In genomic region chr6:132490478-132491204, GRCh38 we compare ENCODE assay signal across 10 cellular contexts. TPM values are rescaled to one million over a fixed set of nuclear protein-coding genes. Genes with fewer than 3 reads are reported as not detected.
DNase-seq lines count a peak whose midpoint lies in the region; ATAC-seq, FAIRE-seq and TF ChIP-seq lines count a peak whose summit lies in the region.
"Had no signal": no experiment of that assay in that cellular context is flagged by ENCODE, and none has a peak within 500 bp of the region (broad histone marks: within the 10 kb centered on the region; RNA-seq: fewer than 3 reads in every experiment).

No MANE protein-coding gene starts in this region.

- CTCF ChIA-PET in CD4-positive, alpha-beta T cell (lab: Charles Lee), result no interaction called here

- H3K4me1 ChIP-seq in GM23248 (ENCODE audit: insufficient read depth) (peaks cover 31% of the 10 kb centered on the region), mucosa of rectum (ENCODE audit: control insufficient read depth in 2 of 2, insufficient read depth in 2 of 2, low read length in 2 of 2) (peaks cover 0 to 4% of the 10 kb centered on the region in 2 donors)

- H3K4me3 ChIP-seq in GM12864 (ENCODE audit: low read depth, low read length) (peak overlapping the region; percentile 55), GM23248 (peak overlapping the region; percentile 60), mucosa of rectum (ENCODE audit: low read length in 2 of 2) (no peak overlapping the region)

- WGBS in GM23248 (ENCODE audit: low coverage in 1 of 2, low lambda C conversion rate in 2 of 2, missing lambda C conversion rate in 2 of 2), 2 experiments, result 6 to 8% methylated on average over 9 to 10 of the region's 10 CpGs

- H3K27ac ChIP-seq in GM23248 (peak overlapping the region; percentile 91), mucosa of rectum (ENCODE audit: low read depth in 2 of 2, low read length in 2 of 2) (peak overlapping the region; percentile 2 to 35)
- no peak overlapping the region for H3K27ac ChIP-seq in CD4-positive, alpha-beta T cell (ENCODE audit: low read depth, low read length)

- no peaks in the 10 kb centered on the region for H3K9me2 ChIP-seq in GM23248 (ENCODE audit: insufficient read depth)

- H3K27ac Mint-ChIP-seq in CD4-positive, alpha-beta T cell, result no peak overlapping the region

- H3K4me3 Mint-ChIP-seq in CD4-positive, alpha-beta T cell, result no peak overlapping the region

- no peaks in the 10 kb centered on the region for H4K20me1 ChIP-seq in GM23248 (ENCODE audit: insufficient read depth)

- H3K36me3 Mint-ChIP-seq in CD4-positive, alpha-beta T cell (ENCODE audit: low read depth), result peaks cover 27% of the 10 kb centered on the region

- in situ Hi-C loops in GM23248 (cut with MboI) (no loop called here), SK-MEL-5 (cut with HindIII; ENCODE audit: low pct_unique_long_range_greater_than_20kb, low sequenced_read_pairs) (no loop called here)

- H3K9me3 ChIP-seq in GM23248 (ENCODE audit: low read depth) (no peaks in the 10 kb centered on the region), mucosa of rectum (ENCODE audit: control insufficient read depth in 2 of 2, low read length in 2 of 2) (no peaks in the 10 kb centered on the region)
- no peaks in the 10 kb centered on the region for H3K9me3 ChIP-seq in CD4-positive, alpha-beta T cell (ENCODE audit: control insufficient read depth, low read length)

- no peak for ATAC-seq in CD4-positive, alpha-beta T cell (ENCODE audit: poor library complexity)

- no peak for TF ChIP-seq CTCF in GM12864 (IDR thresholded peaks at IDR 0.05; ENCODE audit: low read depth, low read length, missing control alignments)
- no peak for TF ChIP-seq CTCF in CD4-positive, alpha-beta T cell (IDR thresholded peaks at IDR 0.05)

- H3K4me1 Mint-ChIP-seq in CD4-positive, alpha-beta T cell (ENCODE audit: low read depth), result peaks cover 32% of the 10 kb centered on the region

- DNase-seq in GM12864 (ENCODE audit: low read depth) (no peak), GM23248 (peak; percentile 52), SK-MEL-5 (ENCODE audit: low read depth, low spot score) (peak; percentile 25), cerebellum (ENCODE audit: low spot score) (no peak), occipital lobe (lab: John Stamatoyannopoulos, UW) (no peak), HTR-8/SVneo (ENCODE audit: insufficient read length, low spot score) (no peak)
- DNase-seq in CD4-positive, alpha-beta T cell, result no peak

- peaks cover 27% of the 10 kb centered on the region for H3F3A ChIP-seq in GM23248 (ENCODE audit: insufficient read depth)

- peak overlapping the region; percentile 89 for H3K4me2 ChIP-seq in GM23248 (ENCODE audit: unreplicated experiment)

- no peak for FAIRE-seq in HTR-8/SVneo (lab: Jason Lieb, UNC)

- H3K27me3 Mint-ChIP-seq in CD4-positive, alpha-beta T cell, result no peaks in the 10 kb centered on the region

- H3K9ac ChIP-seq in GM23248 (peak overlapping the region; percentile 79), mucosa of rectum (ENCODE audit: low read depth in 1 of 2, low read length in 2 of 2) (no peak overlapping the region)

- intact Hi-C loops in CD4-positive, alpha-beta T cell (cut with DNase I, micrococcal nuclease), result no loop called here

- peak overlapping the region; percentile 75 for H2AFZ ChIP-seq in GM23248

- peaks cover 6% of the 10 kb centered on the region for H3K9me3 Mint-ChIP-seq in CD4-positive, alpha-beta T cell

- H3K36me3 ChIP-seq in GM23248 (ENCODE audit: low read depth), result peaks cover 16% of the 10 kb centered on the region; the same call in 1 of the 2 replicates
- peaks cover 3 to 4% of the 10 kb centered on the region in 2 donors for H3K36me3 ChIP-seq in mucosa of rectum (ENCODE audit: control insufficient read depth in 2 of 2, insufficient read depth in 2 of 2, low read length in 2 of 2)

- no peaks in the 10 kb centered on the region for H3K27me3 ChIP-seq in GM23248 (replicated peaks; ENCODE audit: insufficient read depth)
- no peaks in the 10 kb centered on the region for H3K27me3 ChIP-seq in mucosa of rectum (ENCODE audit: control insufficient read depth in 2 of 2, insufficient read depth in 2 of 2, low read length in 2 of 2)
- H3K27me3 ChIP-seq in CD4-positive, alpha-beta T cell (ENCODE audit: control insufficient read depth, insufficient read depth, low read length), result no peaks in the 10 kb centered on the region

- peaks cover 98% of the 10 kb centered on the region for H3K79me2 ChIP-seq in GM23248 (ENCODE audit: insufficient read depth)

- POLR2A ChIA-PET in CD4-positive, alpha-beta T cell (lab: Charles Lee), result interaction anchor here (1.0 kb wide), 1 partner anchor 22 kb away, joined by 6 read pairs; the partner anchor contains the start of gene STX7

RNA-seq across cellular contexts. Expression of gene STX7, which starts 22.3 kb away (rescaled TPM):
- 47.2 and 61.5 TPM in 2 replicates for total RNA-seq in GM23248 (2014; rRNA removed; shearing (Covaris generic))
- 52.9 and 59.8 TPM in 2 replicates for polyA plus RNA-seq in GM23248 (2016; fragmentation: Nextera tagmentation; extraction: Ambion mirVana)
- 87.6 and 107 TPM in 2 replicates for total RNA-seq in SK-MEL-5 (2014; rRNA removed; shearing (Covaris generic))
- polyA plus RNA-seq in SK-MEL-5 (2015; cell fraction: cytosol; rRNA removed), result 63.6 and 72.0 TPM in 2 replicates
- polyA plus RNA-seq in SK-MEL-5 (2015; cell fraction: nucleus; rRNA removed), result 38.1 and 69.9 TPM in 2 replicates
- total RNA-seq in CD4-positive, alpha-beta T cell, result 1 to 10 TPM; 4.3 to 5.9 TPM
- 54.6 TPM for total RNA-seq in cerebellum
- total RNA-seq in occipital lobe, result 84.5 TPM

RNA-seq across cellular contexts. Expression of gene TAAR9, which starts 47.4 kb away (rescaled TPM):
- total RNA-seq in GM23248 (2014; rRNA removed; shearing (Covaris generic)), result not detected in 2 replicates
- not detected in 2 replicates for polyA plus RNA-seq in GM23248 (2016; fragmentation: Nextera tagmentation; extraction: Ambion mirVana)
- not detected in 2 replicates for total RNA-seq in SK-MEL-5 (2014; rRNA removed; shearing (Covaris generic))
- not detected in 2 replicates for polyA plus RNA-seq in SK-MEL-5 (2015; cell fraction: cytosol; rRNA removed)
- not detected in 2 replicates for polyA plus RNA-seq in SK-MEL-5 (2015; cell fraction: nucleus; rRNA removed)
- total RNA-seq in CD4-positive, alpha-beta T cell, result not detected
- total RNA-seq in cerebellum, result not detected
- 0.31 TPM for total RNA-seq in occipital lobe
- total RNA-seq: fibroblast of lung, subcutaneous adipose tissue had no signal
- polyA plus RNA-seq: fibroblast of lung had no signal

Comparison
In these comparisons a context has a peak if more than half of its experiments do, and no peak if none do; other contexts are left out.
1. DNase-seq: peak in GM23248 (single experiment) and SK-MEL-5 (single experiment); none in GM12864 (single experiment), CD4-positive, alpha-beta T cell (0 of 10), cerebellum (single experiment), occipital lobe (single experiment) and HTR-8/SVneo (single experiment).
2. H3K4me3 ChIP-seq: peak in GM12864 (single experiment) and GM23248 (single experiment); none in mucosa of rectum (0 of 2).